ENCODE assay signal across 9 cellular contexts in the genomic region with DNA sequence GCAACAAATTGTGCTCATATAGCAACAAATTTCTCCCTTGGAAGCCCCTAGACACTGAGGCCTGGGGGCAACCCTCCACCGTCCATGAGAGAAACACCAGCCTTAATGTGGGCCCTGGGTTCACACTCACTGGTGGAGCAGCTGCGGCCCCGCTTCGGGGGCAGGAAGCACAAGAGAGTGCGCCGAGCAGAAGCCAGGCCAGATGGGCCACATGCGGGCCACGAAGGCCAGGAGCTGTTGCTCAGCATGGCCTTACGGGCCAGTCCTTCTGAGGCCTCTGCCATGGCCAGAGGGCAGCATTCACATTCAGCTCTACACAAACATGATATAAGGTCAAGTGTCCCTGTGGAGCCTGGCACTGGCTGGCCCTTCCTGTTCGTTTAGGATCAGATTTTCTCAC. TPM values are rescaled to one million over a fixed set of nuclear protein-coding genes. Genes with fewer than 3 reads are reported as not detected.
"Had no signal": no experiment of that assay in that cellular context is flagged by ENCODE, and none has a peak within 500 bp of the region (broad histone marks: within the 10 kb centered on the region; RNA-seq: fewer than 3 reads in every experiment).

No MANE protein-coding gene starts in this region.

- ATAC-seq: GM12878 had no signal

- DNase-seq: GDM1, GF-D8 had no signal

- H3K4me3 ChIP-seq: GM12878 had no signal

- FAIRE-seq: G401.6, GM12878, GM12891, GM12892, GM18507, GM19239 had no signal

RNA-seq across cellular contexts. Expression of gene VIPR2, which starts 60.0 kb away (rescaled TPM):
- total RNA-seq: G401, GM12878 had no signal
- polyA plus RNA-seq: GM12878 had no signal
